In the genomic region with DNA sequence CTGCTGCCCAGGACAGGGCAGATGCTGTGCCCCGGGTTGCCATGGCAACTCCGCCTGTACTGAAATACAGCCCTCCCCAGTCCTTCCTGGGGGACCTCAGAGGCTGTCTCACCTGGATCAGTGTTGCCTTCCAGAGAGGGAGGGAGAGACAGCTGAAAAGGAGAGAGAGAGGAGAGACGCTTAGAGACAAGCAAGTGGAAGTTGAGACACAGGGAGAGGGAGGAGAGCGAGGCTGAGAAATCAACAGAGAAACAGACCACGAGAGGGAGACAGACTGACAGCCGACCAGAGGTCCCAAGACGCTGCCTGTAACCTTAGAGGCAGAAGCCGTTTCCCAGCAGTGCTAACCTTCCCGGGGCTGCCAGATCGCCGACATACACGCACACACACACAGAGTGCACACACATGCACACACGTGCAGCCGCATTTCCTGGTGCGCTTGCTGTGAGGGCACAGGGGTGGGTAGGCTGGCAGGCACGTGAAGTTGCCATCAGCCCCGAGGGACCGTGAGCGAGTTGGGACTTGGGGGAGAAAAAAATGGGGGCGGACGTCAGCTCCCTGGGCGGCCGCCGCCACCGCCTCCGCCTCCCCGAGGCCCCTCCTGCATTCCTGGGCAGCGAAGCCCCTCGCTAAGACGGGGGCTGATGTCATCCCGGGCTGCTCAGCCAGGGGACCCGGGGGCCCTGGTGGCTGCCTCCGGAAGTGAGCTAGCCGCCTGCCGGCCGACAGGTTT, we compare ENCODE assay signal across 8 cellular contexts.
DNase-seq lines count a peak whose midpoint lies in the region; ATAC-seq and TF ChIP-seq lines count a peak whose summit lies in the region.

No MANE protein-coding gene starts in this region.

- H3K36me3 ChIP-seq in aorta (ENCODE audit: control insufficient read depth in 1 of 2, insufficient read depth in 2 of 2, low read length in 1 of 2): no peaks in the 10 kb centered on the region

- intact Hi-C loops in aorta (cut with DNase I): loop anchor here (5.0 kb wide), 2 partner anchors 34 to 44 kb away; no protein-coding TSS in a partner anchor

- H3K4me3 Mint-ChIP-seq in T-helper 2 cell treated with Interferon-gamma antibody and Interleukin-4, amounts not matched to agents 5 μg/mL and 100 μg/mL, for 36 hours: peak overlapping the region; percentile 84

- no peaks in the 10 kb centered on the region for H3K27me3 ChIP-seq in aorta (ENCODE audit: control insufficient read depth in 1 of 2, insufficient read depth in 2 of 2, low read length in 1 of 2)

- DNase-seq in NCI-H1105 treated with DMSO at 0.1 percent for 48 hours (lab: John Stamatoyannopoulos, UW) (peak; percentile 89), astrocyte of the cerebellum (ENCODE audit: low read depth) (peak; percentile 43), hypothalamus (lab: John Stamatoyannopoulos, UW) (peak in 38 of 51 donors; percentile 3 to 81 (median 46)), renal cortical epithelial cell (ENCODE audit: low read depth) (peak; percentile 93), aorta (peak; percentile 74 to 90)
- DNase-seq in T-helper 2 cell treated with Interferon-gamma antibody and Interleukin-4, amounts not matched to agents 5 μg/mL and 100 μg/mL, for 36 hours (ENCODE audit: low spot score): peak; percentile 22

- in situ Hi-C loops in astrocyte of the cerebellum (cut with HindIII; ENCODE audit: low sequenced_read_pairs): no loop called here

- no peaks in the 10 kb centered on the region for H3K9me3 ChIP-seq in aorta (ENCODE audit: control insufficient read depth, low read length)

- H3K27ac ChIP-seq in aorta (ENCODE audit: low read depth in 1 of 2, low read length in 2 of 2): peak overlapping the region; percentile 79 to 96

- peak overlapping the region; percentile 26 for H3K27ac Mint-ChIP-seq in T-helper 2 cell treated with Interferon-gamma antibody and Interleukin-4, amounts not matched to agents 5 μg/mL and 100 μg/mL, for 36 hours

- peaks cover 4% of the 10 kb centered on the region for H3K9me3 Mint-ChIP-seq in T-helper 2 cell treated with Interferon-gamma antibody and Interleukin-4, amounts not matched to agents 5 μg/mL and 100 μg/mL, for 36 hours

- no peaks in the 10 kb centered on the region for H3K4me1 ChIP-seq in aorta (ENCODE audit: control insufficient read depth in 1 of 2, insufficient read depth in 2 of 2, low read length in 2 of 2)

- no peak overlapping the region for H3K4me3 ChIP-seq in GM12875 (ENCODE audit: low read depth, low read length)
- H3K4me3 ChIP-seq in astrocyte of the cerebellum (ENCODE audit: low read depth, low read length): peak overlapping the region; percentile 44
- peak overlapping the region; percentile 32 to 57 for H3K4me3 ChIP-seq in aorta (ENCODE audit: low read length in 2 of 2)

- peaks cover 8% of the 10 kb centered on the region for H3K4me1 Mint-ChIP-seq in T-helper 2 cell treated with Interferon-gamma antibody and Interleukin-4, amounts not matched to agents 5 μg/mL and 100 μg/mL, for 36 hours (ENCODE audit: low read depth)

- 1% methylated on average over 36 of the region's 36 CpGs for WGBS in aorta, 2 donors

- H3K36me3 Mint-ChIP-seq in T-helper 2 cell treated with Interferon-gamma antibody and Interleukin-4, amounts not matched to agents 5 μg/mL and 100 μg/mL, for 36 hours (ENCODE audit: low read depth): peaks cover 3% of the 10 kb centered on the region

- ATAC-seq in aorta (ENCODE audit: low FRiP score) (peak; percentile 83), GM18858 (IDR thresholded peaks at IDR 0.05; ENCODE audit: unreplicated experiment) (no peak)

- H3K27me3 Mint-ChIP-seq in T-helper 2 cell treated with Interferon-gamma antibody and Interleukin-4, amounts not matched to agents 5 μg/mL and 100 μg/mL, for 36 hours (ENCODE audit: low read depth): peaks cover 4% of the 10 kb centered on the region

- TF ChIP-seq CTCF in GM12875 (IDR thresholded peaks at IDR 0.05; ENCODE audit: borderline replicate concordance, insufficient read depth, low read depth, low read length): peak; percentile 46
- peak; percentile 72 for TF ChIP-seq CTCF in astrocyte of the cerebellum (IDR thresholded peaks at IDR 0.05; ENCODE audit: low read depth, low read length, missing control alignments)

Comparison
In these comparisons a context has a peak if more than half of its experiments do, and no peak if none do; other contexts are left out.
1. DNase-seq: peak in every context shown above with its lines; median percentile 93 in renal cortical epithelial cell; 89 in NCI-H1105 treated with DMSO at 0.1 percent for 48 hours; 82 in aorta; 46 in hypothalamus; 43 in astrocyte of the cerebellum; 22 in T-helper 2 cell treated with Interferon-gamma antibody and Interleukin-4, amounts not matched to agents 5 μg/mL and 100 μg/mL, for 36 hours.